ENCODE assay signal across 8 cellular contexts in the genomic region with DNA sequence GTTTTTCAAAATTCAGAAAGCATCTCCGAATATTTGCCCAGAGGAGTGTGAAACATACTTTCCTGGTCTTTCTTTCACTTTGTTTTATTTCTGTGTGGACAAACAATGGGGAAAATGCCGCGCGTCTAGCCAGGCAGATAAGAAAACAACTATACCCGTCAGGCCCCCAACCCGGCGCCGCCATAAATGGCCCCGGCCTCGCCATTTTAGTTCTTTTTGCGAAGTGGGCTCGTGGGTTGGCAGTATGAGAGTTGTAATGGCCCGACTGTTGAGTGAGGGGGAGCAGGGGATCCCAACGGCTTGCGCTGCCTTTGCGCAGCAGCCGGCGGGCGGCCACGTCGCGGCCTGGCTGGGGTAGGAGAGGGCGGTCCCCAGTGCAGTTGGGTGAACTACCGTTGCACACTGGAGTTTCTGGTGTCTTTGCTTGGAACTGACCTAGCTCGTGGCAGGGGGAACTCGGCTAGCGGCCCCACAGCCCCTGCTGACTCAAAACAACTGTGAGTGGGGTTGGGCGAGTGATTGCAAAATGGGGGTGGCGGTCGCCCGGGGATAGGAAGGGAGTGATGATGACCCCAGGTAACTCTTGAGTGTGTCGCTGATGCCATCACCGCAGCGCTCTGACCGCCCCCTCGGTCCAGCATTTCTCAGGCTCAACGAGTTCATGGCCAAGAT. TPM values are rescaled to one million over a fixed set of nuclear protein-coding genes. Genes with fewer than 3 reads are reported as not detected.
A peak's percentile ranks its signal among the peaks of the same experiment; 100 is the strongest.
DNase-seq lines count a peak whose midpoint lies in the region; ATAC-seq and TF ChIP-seq lines count a peak whose summit lies in the region.

No MANE protein-coding gene starts in this region.

- peak overlapping the region; percentile 98 to 100 for H3K27ac Mint-ChIP-seq in stimulated activated naive CD8-positive, alpha-beta T cell treated with anti-CD3 and anti-CD28 coated beads, Interleukin-15, amount 100 ng/mL, for 72 hours

- no peak for TF ChIP-seq CTCF in GM13977 (IDR thresholded peaks at IDR 0.05; ENCODE audit: extremely low read depth, insufficient read depth, missing control alignments)
- TF ChIP-seq CTCF in fibroblast of villous mesenchyme (IDR thresholded peaks at IDR 0.05; ENCODE audit: insufficient read depth, low read depth, low read length): no peak
- TF ChIP-seq CTCF in neural cell (IDR thresholded peaks at IDR 0.05; ENCODE audit: poor library complexity, severe bottlenecking): no peak

- H3K27ac ChIP-seq in HUES48 (ENCODE audit: low read depth, low read length) (peak overlapping the region; percentile 98), neural cell (ENCODE audit: low read length) (peak overlapping the region; percentile 94)

- no peaks in the 10 kb centered on the region for H4K20me1 ChIP-seq in neural cell (ENCODE audit: insufficient read depth)

- peak; percentile 5 for TF ChIP-seq RAD21 in neural cell (conservative IDR thresholded peaks at IDR 0.05)

- peak overlapping the region; percentile 90 for H3K4me2 ChIP-seq in neural cell (ENCODE audit: low read length)

- H3K9ac ChIP-seq in HUES48 (ENCODE audit: low read depth, low read length) (peak overlapping the region; percentile 95), neural cell (ENCODE audit: low read length) (peak overlapping the region; percentile 98)

- H3K9me3 Mint-ChIP-seq in stimulated activated naive CD8-positive, alpha-beta T cell treated with anti-CD3 and anti-CD28 coated beads, Interleukin-15, amount 100 ng/mL, for 72 hours: no peaks in the 10 kb centered on the region

- H3K4me3 Mint-ChIP-seq in stimulated activated naive CD8-positive, alpha-beta T cell treated with anti-CD3 and anti-CD28 coated beads, Interleukin-15, amount 100 ng/mL, for 72 hours: peak overlapping the region; percentile 93 to 100

- peak; percentile 44 for TF ChIP-seq EP300 in neural cell (conservative IDR thresholded peaks at IDR 0.05; ENCODE audit: poor library complexity, severe bottlenecking)

- peaks cover 52% of the 10 kb centered on the region for H3K79me2 ChIP-seq in neural cell (replicated peaks; ENCODE audit: insufficient read depth, low read length)

- H3K9me3 ChIP-seq in HUES48 (ENCODE audit: control insufficient read depth, insufficient read depth, low read length): no peaks in the 10 kb centered on the region
- no peaks in the 10 kb centered on the region for H3K9me3 ChIP-seq in neural cell (ENCODE audit: low read length)

- H3K9me2 ChIP-seq in neural cell (ENCODE audit: insufficient read depth, low read length): no peaks in the 10 kb centered on the region

- no peaks in the 10 kb centered on the region for H3F3A ChIP-seq in neural cell (ENCODE audit: insufficient read depth, low read length, poor library complexity, severe bottlenecking)

- peak overlapping the region; percentile 65 for H2AFZ ChIP-seq in neural cell (ENCODE audit: low read depth, low read length)

- peaks cover 7% of the 10 kb centered on the region for H3K4me1 ChIP-seq in HUES48 (ENCODE audit: control insufficient read depth, insufficient read depth, low read length)

- no peaks in the 10 kb centered on the region for H3K27me3 Mint-ChIP-seq in stimulated activated naive CD8-positive, alpha-beta T cell treated with anti-CD3 and anti-CD28 coated beads, Interleukin-15, amount 100 ng/mL, for 72 hours

- H3K27me3 ChIP-seq in HUES48 (ENCODE audit: control insufficient read depth, insufficient read depth, low read length) (no peaks in the 10 kb centered on the region), neural cell (ENCODE audit: insufficient read depth, low read depth, low read length) (no peaks in the 10 kb centered on the region)

- peaks cover 54% of the 10 kb centered on the region for H3K4me1 Mint-ChIP-seq in stimulated activated naive CD8-positive, alpha-beta T cell treated with anti-CD3 and anti-CD28 coated beads, Interleukin-15, amount 100 ng/mL, for 72 hours

- H3K36me3 ChIP-seq in HUES48 (ENCODE audit: control insufficient read depth, insufficient read depth, low read length) (peaks cover 43% of the 10 kb centered on the region), neural cell (ENCODE audit: insufficient read depth, low read length) (peaks cover 4% of the 10 kb centered on the region)

- H3K4me3 ChIP-seq in HUES48 (ENCODE audit: low read depth, low read length) (peak overlapping the region; percentile 91), fibroblast of villous mesenchyme (ENCODE audit: low read depth, low read length) (peak overlapping the region; percentile 99), neural cell (ENCODE audit: low read length) (peak overlapping the region; percentile 98)

- peak; percentile 75 for ATAC-seq in stimulated activated naive CD8-positive, alpha-beta T cell treated with anti-CD3 and anti-CD28 coated beads, Interleukin-15, amount 100 ng/mL, for 72 hours
- no peak for ATAC-seq in HG03442 (IDR thresholded peaks at IDR 0.05; ENCODE audit: unreplicated experiment)

- DNase-seq in GM13977 (ENCODE audit: low spot score): peak; percentile 79
- DNase-seq in RKO (ENCODE audit: low spot score): peak; percentile 74
- DNase-seq in activated T-helper 9 cell treated with anti-CD3 and anti-CD28 coated beads, Interleukin-2, amount 50 U/mL, for 16 hours (ENCODE audit: low read depth): peak; percentile 68
- no peak for DNase-seq in fibroblast of villous mesenchyme (ENCODE audit: low read depth)
- peak; percentile 83 to 85 for DNase-seq in stimulated activated naive CD8-positive, alpha-beta T cell treated with anti-CD3 and anti-CD28 coated beads, Interleukin-15, amount 100 ng/mL, for 72 hours

- in situ Hi-C loops in GM13977 (cut with MboI; ENCODE audit: low pct_unique_long_range_greater_than_20kb, low sequenced_read_pairs, unreplicated experiment): loop anchor here (5.0 kb wide), 1 partner anchor 153 kb away; a partner anchor contains a TSS

TF ChIP-seq in neural cell, 6 proteins besides CTCF, POLR2A, EP300 and RAD21:
- TF ChIP-seq TAF1 (IDR thresholded peaks at IDR 0.05; ENCODE audit: low read depth) (peak; percentile 88), EZH2 (IDR thresholded peaks at IDR 0.05; ENCODE audit: borderline replicate concordance, insufficient read depth, low read length, poor library complexity, severe bottlenecking) (no peak), MXI1 (conservative IDR thresholded peaks at IDR 0.05; ENCODE audit: poor library complexity, severe bottlenecking) (peak; percentile 84), POLR2AphosphoS5 (IDR thresholded peaks at IDR 0.05) (peak; percentile 95), SMC3 (conservative IDR thresholded peaks at IDR 0.05; ENCODE audit: poor library complexity) (peak; percentile 44)
- TF ChIP-seq, protein P1, sequence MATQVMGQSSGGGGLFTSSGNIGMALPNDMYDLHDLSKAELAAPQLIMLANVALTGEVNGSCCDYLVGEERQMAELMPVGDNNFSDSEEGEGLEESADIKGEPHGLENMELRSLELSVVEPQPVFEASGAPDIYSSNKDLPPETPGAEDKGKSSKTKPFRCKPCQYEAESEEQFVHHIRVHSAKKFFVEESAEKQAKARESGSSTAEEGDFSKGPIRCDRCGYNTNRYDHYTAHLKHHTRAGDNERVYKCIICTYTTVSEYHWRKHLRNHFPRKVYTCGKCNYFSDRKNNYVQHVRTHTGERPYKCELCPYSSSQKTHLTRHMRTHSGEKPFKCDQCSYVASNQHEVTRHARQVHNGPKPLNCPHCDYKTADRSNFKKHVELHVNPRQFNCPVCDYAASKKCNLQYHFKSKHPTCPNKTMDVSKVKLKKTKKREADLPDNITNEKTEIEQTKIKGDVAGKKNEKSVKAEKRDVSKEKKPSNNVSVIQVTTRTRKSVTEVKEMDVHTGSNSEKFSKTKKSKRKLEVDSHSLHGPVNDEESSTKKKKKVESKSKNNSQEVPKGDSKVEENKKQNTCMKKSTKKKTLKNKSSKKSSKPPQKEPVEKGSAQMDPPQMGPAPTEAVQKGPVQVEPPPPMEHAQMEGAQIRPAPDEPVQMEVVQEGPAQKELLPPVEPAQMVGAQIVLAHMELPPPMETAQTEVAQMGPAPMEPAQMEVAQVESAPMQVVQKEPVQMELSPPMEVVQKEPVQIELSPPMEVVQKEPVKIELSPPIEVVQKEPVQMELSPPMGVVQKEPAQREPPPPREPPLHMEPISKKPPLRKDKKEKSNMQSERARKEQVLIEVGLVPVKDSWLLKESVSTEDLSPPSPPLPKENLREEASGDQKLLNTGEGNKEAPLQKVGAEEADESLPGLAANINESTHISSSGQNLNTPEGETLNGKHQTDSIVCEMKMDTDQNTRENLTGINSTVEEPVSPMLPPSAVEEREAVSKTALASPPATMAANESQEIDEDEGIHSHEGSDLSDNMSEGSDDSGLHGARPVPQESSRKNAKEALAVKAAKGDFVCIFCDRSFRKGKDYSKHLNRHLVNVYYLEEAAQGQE (IDR thresholded peaks at IDR 0.05; ENCODE audit: borderline replicate concordance): peak; percentile 57
TF ChIP-seq in neural cell: peak in this region for 5.

RNA-seq across cellular contexts. Expression of a gene that starts 7.3 kb away (rescaled TPM):
- total RNA-seq in fibroblast of villous mesenchyme: 84.4 and 148 TPM in 2 replicates
- polyA plus RNA-seq in neural cell: 120 and 128 TPM in 2 replicates
- 147 and 157 TPM in 2 replicates for polyA minus RNA-seq in neural cell

RNA-seq across cellular contexts. Expression of a gene that starts 19.5 kb away (rescaled TPM):
- total RNA-seq in fibroblast of villous mesenchyme: 77.0 and 132 TPM in 2 replicates
- polyA plus RNA-seq in neural cell: 50.9 and 54.5 TPM in 2 replicates
- 48.5 and 59.6 TPM in 2 replicates for polyA minus RNA-seq in neural cell

RNA-seq across cellular contexts. Expression of a gene that starts 19.8 kb away (rescaled TPM):
- 0.86 and 0.97 TPM in 2 replicates for total RNA-seq in fibroblast of villous mesenchyme
- polyA plus RNA-seq in neural cell: 1.6 and 2.6 TPM in 2 replicates
- 2.2 and 2.8 TPM in 2 replicates for polyA minus RNA-seq in neural cell

RNA-seq across cellular contexts. Expression of a gene that starts 27.8 kb away (rescaled TPM):
- 70.8 and 77.6 TPM in 2 replicates for total RNA-seq in fibroblast of villous mesenchyme
- 40.9 and 47.0 TPM in 2 replicates for polyA plus RNA-seq in neural cell
- 25.8 and 26.6 TPM in 2 replicates for polyA minus RNA-seq in neural cell

RNA-seq across cellular contexts. Expression of a gene that starts 28.1 kb away (rescaled TPM):
- total RNA-seq in fibroblast of villous mesenchyme: 21.6 and 23.7 TPM in 2 replicates
- polyA plus RNA-seq in neural cell: 68.5 and 87.6 TPM in 2 replicates
- polyA minus RNA-seq in neural cell: 18.3 and 20.8 TPM in 2 replicates
